Comparison of ENCODE assay signal across 9 cellular contexts in the genomic region with DNA sequence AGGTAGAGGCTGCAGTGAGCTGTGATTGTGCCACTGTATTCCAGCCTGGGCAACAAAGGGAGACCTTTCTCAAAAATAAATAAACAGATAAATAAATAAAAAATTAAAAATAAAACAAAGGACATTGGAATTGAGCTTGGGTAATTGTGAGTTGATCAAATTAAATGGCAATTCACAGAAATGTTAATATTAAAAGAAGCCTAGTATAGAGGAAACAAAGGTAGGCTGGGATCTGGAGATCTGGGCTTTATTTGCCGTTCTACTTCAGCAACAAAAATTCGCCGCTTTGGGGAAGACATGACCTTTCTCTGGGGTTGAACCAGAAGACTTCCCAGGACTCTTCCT. TPM values are rescaled to one million over a fixed set of nuclear protein-coding genes. Genes with fewer than 3 reads are reported as not detected.
DNase-seq lines count a peak whose midpoint lies in the region; ATAC-seq and TF ChIP-seq lines count a peak whose summit lies in the region.
"Had no signal": no experiment of that assay in that cellular context is flagged by ENCODE, and none has a peak within 500 bp of the region (broad histone marks: within the 10 kb centered on the region; RNA-seq: fewer than 3 reads in every experiment).

No MANE protein-coding gene starts in this region.

- TF ChIP-seq CTCF in right atrium auricular region (IDR thresholded peaks at IDR 0.05) (no peak), brain microvascular endothelial cell (IDR thresholded peaks at IDR 0.05; ENCODE audit: low read depth, low read length, missing control alignments) (no peak)

- H3K36me3 ChIP-seq in right atrium auricular region (peaks cover 27% of the 10 kb centered on the region), brain microvascular endothelial cell (replicated peaks) (no peaks in the 10 kb centered on the region), mesodermal cell (ENCODE audit: control insufficient read depth, insufficient read depth, low read length) (peaks cover 31% of the 10 kb centered on the region)

- in situ Hi-C loops in brain microvascular endothelial cell (cut with HindIII; ENCODE audit: low pct_ligation_motif_present, low sequenced_read_pairs) = no loop called here

- no peaks in the 10 kb centered on the region for H3K9me3 ChIP-seq in right atrium auricular region
- H3K9me3 ChIP-seq in mesodermal cell (ENCODE audit: control insufficient read depth, low read length) = no peaks in the 10 kb centered on the region

- no peak for ATAC-seq in left cardiac atrium
- no peak for ATAC-seq in GM19328 (IDR thresholded peaks at IDR 0.05; ENCODE audit: unreplicated experiment)
- ATAC-seq in HG03175 (IDR thresholded peaks at IDR 0.05; ENCODE audit: unreplicated experiment) = no peak

- intact Hi-C loops in left cardiac atrium (cut with DNase I) = no loop called here

- WGBS in mesodermal cell (ENCODE audit: insufficient coverage in 2 of 2), 2 experiments = 18% methylated on average over 3 of the region's 3 CpGs

- H3K27me3 ChIP-seq in right atrium auricular region (no peaks in the 10 kb centered on the region), brain microvascular endothelial cell (replicated peaks) (no peaks in the 10 kb centered on the region)

- peaks cover 0 to 18% of the 10 kb centered on the region in 2 donors for H3K4me1 ChIP-seq in right atrium auricular region
- peaks cover 26% of the 10 kb centered on the region for H3K4me1 ChIP-seq in mesodermal cell (ENCODE audit: control insufficient read depth, insufficient read depth, low read length, poor library complexity, severe bottlenecking)

- H3K27ac ChIP-seq in right atrium auricular region = peak overlapping the region; percentile 64 to 81
- H3K27ac ChIP-seq in brain microvascular endothelial cell = peak overlapping the region; percentile 58
- peak overlapping the region; percentile 75 for H3K27ac ChIP-seq in mesodermal cell (ENCODE audit: low read depth, low read length, severe bottlenecking)

- H3K4me3 ChIP-seq in right atrium auricular region (peak overlapping the region; percentile 63 to 82), brain microvascular endothelial cell (ENCODE audit: low read depth, low read length) (peak overlapping the region; percentile 94), mesodermal cell (ENCODE audit: extremely low read depth, insufficient read depth, low read length, poor library complexity, severe bottlenecking) (peak overlapping the region; percentile 89)

- DNase-seq in right atrium auricular region (ENCODE audit: low spot score) (no peak), left cardiac atrium (no peak), brain microvascular endothelial cell (no peak), NCI-H748 treated with DMSO at 0.1 percent for 48 hours (lab: John Stamatoyannopoulos, UW) (no peak)
- no peak for DNase-seq in stimulated activated CD4-positive, alpha-beta T cell treated with anti-CD3 and anti-CD28 coated beads, Interleukin-2, amount 100 ng/mL, for 48 hours

RNA-seq across cellular contexts. Expression of a gene that starts 0.3 kb away (rescaled TPM):
- 10 to 100 TPM; 37.9 to 39.8 TPM for total RNA-seq in right atrium auricular region
- 10 to 100 TPM; 30.0 to 32.1 TPM for total RNA-seq in left cardiac atrium
- 124 TPM for polyA plus RNA-seq in mesodermal cell (2013, experiment 1 of 2)
- polyA plus RNA-seq in mesodermal cell (2013, experiment 2 of 2) = 105 TPM

RNA-seq across cellular contexts. Expression of a gene that starts 7.5 kb away (rescaled TPM):
- under 1 TPM in 1 of 2 donors, not detected in 1; 0.08 TPM for total RNA-seq in right atrium auricular region
- total RNA-seq in left cardiac atrium = not detected
- polyA plus RNA-seq in mesodermal cell (2013, experiment 1 of 2) = 3.9 TPM
- 4.1 TPM for polyA plus RNA-seq in mesodermal cell (2013, experiment 2 of 2)
- total RNA-seq: myocyte had no signal

RNA-seq across cellular contexts. Expression of a gene that starts 11.9 kb away (rescaled TPM):
- 10 to 100 TPM; 28.9 to 35.2 TPM for total RNA-seq in right atrium auricular region
- 10 to 100 TPM; 40.9 to 49.7 TPM for total RNA-seq in left cardiac atrium
- 127 TPM for polyA plus RNA-seq in mesodermal cell (2013, experiment 1 of 2)
- polyA plus RNA-seq in mesodermal cell (2013, experiment 2 of 2) = 78.9 TPM
- total RNA-seq: myocyte had no signal

RNA-seq across cellular contexts. Expression of a gene that starts 25.6 kb away (rescaled TPM):
- total RNA-seq in right atrium auricular region = 10 to 100 TPM; 71.6 to 77.4 TPM
- 10 to 100 TPM; 60.3 to 63.9 TPM for total RNA-seq in left cardiac atrium
- 52.0 TPM for polyA plus RNA-seq in mesodermal cell (2013, experiment 1 of 2)
- polyA plus RNA-seq in mesodermal cell (2013, experiment 2 of 2) = 50.0 TPM

RNA-seq across cellular contexts. Expression of a gene that starts 25.7 kb away (rescaled TPM):
- total RNA-seq in right atrium auricular region = under 1 TPM in 1 of 2 donors, not detected in 1; 0.16 TPM
- under 1 TPM in 1 of 2 donors, not detected in 1; 0.44 TPM for total RNA-seq in left cardiac atrium
- 0.18 TPM for polyA plus RNA-seq in mesodermal cell (2013, experiment 1 of 2)
- polyA plus RNA-seq in mesodermal cell (2013, experiment 2 of 2) = not detected
- total RNA-seq: myocyte had no signal
